ENCODE assay signal across 20 cellular contexts in the genomic region with DNA sequence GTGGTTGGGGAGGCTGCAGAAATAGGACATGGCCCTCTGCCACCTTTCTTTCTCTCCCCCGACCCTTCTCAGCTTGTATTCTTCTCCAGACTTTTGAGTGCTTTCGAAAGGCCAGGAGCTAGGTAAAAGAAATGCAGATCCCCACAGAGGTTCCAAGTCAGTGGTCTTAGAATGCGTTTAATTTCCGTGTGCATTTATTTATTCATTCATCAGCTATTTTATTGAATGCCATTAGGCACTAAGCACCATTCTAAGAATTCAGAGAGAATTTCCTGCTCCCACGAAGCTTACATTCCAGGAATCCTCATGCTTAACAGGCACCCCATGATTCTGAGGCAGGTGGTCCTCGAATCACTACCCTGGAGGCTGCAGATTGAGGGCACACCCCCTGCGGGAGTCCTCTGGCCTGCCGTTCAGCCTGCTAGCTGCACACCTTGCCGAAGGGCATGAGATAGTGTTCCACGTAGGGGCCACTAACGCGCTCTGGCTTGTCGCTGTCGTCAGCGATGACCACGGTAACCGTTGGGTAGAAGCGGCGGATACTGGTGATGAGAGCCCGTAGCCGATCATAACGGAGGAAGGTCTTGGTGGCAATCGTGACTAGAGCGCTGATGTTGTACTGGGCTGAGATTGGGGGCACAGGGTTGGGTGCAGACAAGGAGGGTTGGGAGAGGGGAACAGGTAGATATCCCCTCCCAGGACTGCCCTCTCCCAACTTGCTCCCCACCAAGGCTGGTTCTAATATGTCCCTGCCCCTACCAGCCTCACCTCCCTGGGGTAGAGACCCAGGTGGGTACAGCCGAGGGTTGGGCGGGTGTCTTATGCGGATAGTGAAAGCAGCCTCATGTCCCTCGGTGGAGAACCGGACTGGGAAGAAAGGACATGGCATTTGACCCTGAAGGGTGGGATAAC. TPM values are rescaled to one million over a fixed set of nuclear protein-coding genes. Genes with fewer than 3 reads are reported as not detected.
A peak's percentile ranks its signal among the peaks of the same experiment; 100 is the strongest.
DNase-seq lines count a peak whose midpoint lies in the region; ATAC-seq, FAIRE-seq and TF ChIP-seq lines count a peak whose summit lies in the region.
"Had no signal": no experiment of that assay in that cellular context is flagged by ENCODE, and none has a peak within 500 bp of the region (broad histone marks: within the 10 kb centered on the region; RNA-seq: fewer than 3 reads in every experiment).

No MANE protein-coding gene starts in this region.

- ATAC-seq in activated T-cell treated with anti-CD3 and anti-CD28 coated beads, Interleukin-2, amount 50 U/mL, for 72 hours (replicated peaks in 1 of 2) = no peak
- ATAC-seq in stimulated activated effector memory CD8-positive, alpha-beta T cell treated with anti-CD3 and anti-CD28 coated beads, Interleukin-12 subunit alpha, Interleukin-12 subunit beta, amount 100 ng/mL, for 72 hours = no peak
- ATAC-seq in HG03469 (IDR thresholded peaks at IDR 0.05; ENCODE audit: unreplicated experiment) (no peak), GM21526 (IDR thresholded peaks at IDR 0.05; ENCODE audit: low FRiP score, unreplicated experiment) (no peak)
- ATAC-seq: left lung, PC-3, psoas muscle had no signal

- H3K36me3 ChIP-seq in bronchial epithelial cell (ENCODE audit: control insufficient read depth, insufficient read depth, low read length) = no peaks in the 10 kb centered on the region
- H3K36me3 ChIP-seq: left lung, spleen had no signal

- H3K4me3 Mint-ChIP-seq in activated T-cell treated with anti-CD3 and anti-CD28 coated beads, Interleukin-2, amount 50 U/mL, for 72 hours = peak overlapping the region in 1 of 2 donors; percentile 50
- H3K4me3 Mint-ChIP-seq in stimulated activated effector memory CD8-positive, alpha-beta T cell treated with anti-CD3 and anti-CD28 coated beads, Interleukin-12 subunit alpha, Interleukin-12 subunit beta, amount 100 ng/mL, for 72 hours = peak overlapping the region; percentile 29
- no peak overlapping the region for H3K4me3 Mint-ChIP-seq in activated T-helper 2 cell treated with anti-CD3 and anti-CD28 coated beads, Interferon-gamma antibody, Interleukin-2, Interleukin-4, amounts not matched to agents 10 μg/mL and 5 μg/mL and 100 μg/mL, durations not matched to agents 14 hours and 24 hours and 36 hours (ENCODE audit: low read depth)
- H3K4me3 Mint-ChIP-seq: activated naive CD4-positive, alpha-beta T cell treated with anti-CD3 and anti-CD28 coated beads for 36 hours had no signal

- no peak overlapping the region for H3K27ac Mint-ChIP-seq in activated T-cell treated with anti-CD3 and anti-CD28 coated beads, Interleukin-2, amount 50 U/mL, for 72 hours
- H3K27ac Mint-ChIP-seq in stimulated activated effector memory CD8-positive, alpha-beta T cell treated with anti-CD3 and anti-CD28 coated beads, Interleukin-12 subunit alpha, Interleukin-12 subunit beta, amount 100 ng/mL, for 72 hours = no peak overlapping the region
- no peak overlapping the region for H3K27ac Mint-ChIP-seq in activated T-helper 2 cell treated with anti-CD3 and anti-CD28 coated beads, Interferon-gamma antibody, Interleukin-2, Interleukin-4, amounts not matched to agents 10 μg/mL and 5 μg/mL and 100 μg/mL, durations not matched to agents 14 hours and 24 hours and 36 hours
- H3K27ac Mint-ChIP-seq: activated naive CD4-positive, alpha-beta T cell treated with anti-CD3 and anti-CD28 coated beads for 36 hours; CD14-positive monocyte had no signal

- H3K4me1 Mint-ChIP-seq in activated T-cell treated with anti-CD3 and anti-CD28 coated beads, Interleukin-2, amount 50 U/mL, for 72 hours (ENCODE audit: low read depth) = peaks cover 27% of the 10 kb centered on the region
- H3K4me1 Mint-ChIP-seq in stimulated activated effector memory CD8-positive, alpha-beta T cell treated with anti-CD3 and anti-CD28 coated beads, Interleukin-12 subunit alpha, Interleukin-12 subunit beta, amount 100 ng/mL, for 72 hours = peaks cover 35% of the 10 kb centered on the region
- H3K4me1 Mint-ChIP-seq in activated T-helper 2 cell treated with anti-CD3 and anti-CD28 coated beads, Interferon-gamma antibody, Interleukin-2, Interleukin-4, amounts not matched to agents 10 μg/mL and 5 μg/mL and 100 μg/mL, durations not matched to agents 14 hours and 24 hours and 36 hours (ENCODE audit: low read depth) = peaks cover 4% of the 10 kb centered on the region

- no peaks in the 10 kb centered on the region for H3K9me3 Mint-ChIP-seq in activated T-cell treated with anti-CD3 and anti-CD28 coated beads, Interleukin-2, amount 50 U/mL, for 72 hours
- H3K9me3 Mint-ChIP-seq in stimulated activated effector memory CD8-positive, alpha-beta T cell treated with anti-CD3 and anti-CD28 coated beads, Interleukin-12 subunit alpha, Interleukin-12 subunit beta, amount 100 ng/mL, for 72 hours = no peaks in the 10 kb centered on the region
- no peaks in the 10 kb centered on the region for H3K9me3 Mint-ChIP-seq in activated T-helper 2 cell treated with anti-CD3 and anti-CD28 coated beads, Interferon-gamma antibody, Interleukin-2, Interleukin-4, amounts not matched to agents 10 μg/mL and 5 μg/mL and 100 μg/mL, durations not matched to agents 14 hours and 24 hours and 36 hours
- H3K9me3 Mint-ChIP-seq: activated naive CD4-positive, alpha-beta T cell treated with anti-CD3 and anti-CD28 coated beads for 36 hours had no signal

- no peaks in the 10 kb centered on the region for H3K36me3 Mint-ChIP-seq in activated T-cell treated with anti-CD3 and anti-CD28 coated beads, Interleukin-2, amount 50 U/mL, for 72 hours (ENCODE audit: insufficient read depth in 2 of 2)
- no peaks in the 10 kb centered on the region for H3K36me3 Mint-ChIP-seq in stimulated activated effector memory CD8-positive, alpha-beta T cell treated with anti-CD3 and anti-CD28 coated beads, Interleukin-12 subunit alpha, Interleukin-12 subunit beta, amount 100 ng/mL, for 72 hours
- peaks cover 3% of the 10 kb centered on the region for H3K36me3 Mint-ChIP-seq in activated T-helper 2 cell treated with anti-CD3 and anti-CD28 coated beads, Interferon-gamma antibody, Interleukin-2, Interleukin-4, amounts not matched to agents 10 μg/mL and 5 μg/mL and 100 μg/mL, durations not matched to agents 14 hours and 24 hours and 36 hours (ENCODE audit: low read depth)

- no peak overlapping the region for H3K4me3 ChIP-seq in bronchial epithelial cell (ENCODE audit: low read depth, low read length)
- H3K4me3 ChIP-seq: left lung, psoas muscle, thoracic aorta had no signal

- peaks cover 83% of the 10 kb centered on the region for H3K27me3 Mint-ChIP-seq in activated T-cell treated with anti-CD3 and anti-CD28 coated beads, Interleukin-2, amount 50 U/mL, for 72 hours (ENCODE audit: low read depth)
- H3K27me3 Mint-ChIP-seq in activated T-helper 2 cell treated with anti-CD3 and anti-CD28 coated beads, Interferon-gamma antibody, Interleukin-2, Interleukin-4, amounts not matched to agents 10 μg/mL and 5 μg/mL and 100 μg/mL, durations not matched to agents 14 hours and 24 hours and 36 hours (ENCODE audit: low read depth) = peaks cover 81% of the 10 kb centered on the region

- peak; percentile 15 to 16 for DNase-seq in activated T-cell treated with anti-CD3 and anti-CD28 coated beads, Interleukin-2, amount 50 U/mL, for 48 hours
- DNase-seq in activated T-cell treated with anti-CD3 and anti-CD28 coated beads, Interleukin-2, amount 50 U/mL, for 72 hours = no peak
- DNase-seq in bronchial epithelial cell (ENCODE audit: low read depth) (no peak), mesenteric fat pad (ENCODE audit: low spot score) (peak; percentile 39)
- peak in 1 of 2 donors; percentile 45 for DNase-seq in stimulated activated effector memory CD8-positive, alpha-beta T cell treated with anti-CD3 and anti-CD28 coated beads, Interleukin-12 subunit alpha, Interleukin-12 subunit beta, amount 100 ng/mL, for 72 hours (ENCODE audit: low spot score in 2 of 2)
- no peak for DNase-seq in activated T-helper 2 cell treated with anti-CD3 and anti-CD28 coated beads, Interferon-gamma antibody, Interleukin-2, Interleukin-4, amounts not matched to agents 10 μg/mL and 5 μg/mL and 100 μg/mL, durations not matched to agents 14 hours and 24 hours and 36 hours (ENCODE audit: low spot score)
- DNase-seq: activated naive CD4-positive, alpha-beta T cell treated with anti-CD3 and anti-CD28 coated beads for 36 hours; cortex of kidney; DMS53; left lung; NCI-H69; PC-3; spleen had no signal

- H3K27me3 ChIP-seq in bronchial epithelial cell (ENCODE audit: control insufficient read depth, insufficient read depth, low read length) = peaks cover 47% of the 10 kb centered on the region

- intact Hi-C loops in activated T-helper 2 cell treated with anti-CD3 and anti-CD28 coated beads, Interferon-gamma antibody, Interleukin-2, Interleukin-4, amounts not matched to agents 10 μg/mL and 5 μg/mL and 100 μg/mL, durations not matched to agents 14 hours and 24 hours and 36 hours (cut with micrococcal nuclease) = no loop called here

- FAIRE-seq in bronchial epithelial cell (lab: Jason Lieb, UNC) = peak; percentile 28
- FAIRE-seq: GM12892 had no signal

- TF ChIP-seq CTCF in bronchial epithelial cell (IDR thresholded peaks at IDR 0.05; ENCODE audit: insufficient read depth, low read length, severe bottlenecking) = no peak

RNA-seq across cellular contexts. Expression of a gene that starts 4.5 kb away (rescaled TPM):
- total RNA-seq in activated T-cell treated with anti-CD3 and anti-CD28 coated beads, Interleukin-2, amount 50 U/mL, for 72 hours = 1 to 10 TPM; 2.5 to 3.8 TPM
- total RNA-seq in bronchial epithelial cell (0.13 TPM in 1 of 2 replicates, not detected in the other), mesenteric fat pad (2.7 TPM)
- 10.8 and 11.3 TPM in 2 replicates for total RNA-seq in activated T-helper 2 cell treated with anti-CD3 and anti-CD28 coated beads, Interferon-gamma antibody, Interleukin-2, Interleukin-4, amounts not matched to agents 10 μg/mL and 5 μg/mL and 100 μg/mL, durations not matched to agents 14 hours and 24 hours and 36 hours

RNA-seq across cellular contexts. Expression of a gene that starts 17.3 kb away (rescaled TPM):
- total RNA-seq in activated T-cell treated with anti-CD3 and anti-CD28 coated beads, Interleukin-2, amount 50 U/mL, for 72 hours = 1 to 10 TPM; 2.8 to 5.3 TPM
- total RNA-seq in bronchial epithelial cell = 0.26 and 0.53 TPM in 2 replicates
- total RNA-seq in mesenteric fat pad = 12.8 TPM
- 1.9 and 2.3 TPM in 2 replicates for total RNA-seq in activated T-helper 2 cell treated with anti-CD3 and anti-CD28 coated beads, Interferon-gamma antibody, Interleukin-2, Interleukin-4, amounts not matched to agents 10 μg/mL and 5 μg/mL and 100 μg/mL, durations not matched to agents 14 hours and 24 hours and 36 hours

RNA-seq across cellular contexts. Expression of a gene that starts 23.9 kb away (rescaled TPM):
- 10 to 100 TPM; 44.3 to 52.7 TPM for total RNA-seq in activated T-cell treated with anti-CD3 and anti-CD28 coated beads, Interleukin-2, amount 50 U/mL, for 72 hours
- 1.5 and 3.7 TPM in 2 replicates for total RNA-seq in bronchial epithelial cell
- total RNA-seq in mesenteric fat pad = 7.2 TPM
- 17.7 and 21.7 TPM in 2 replicates for total RNA-seq in activated T-helper 2 cell treated with anti-CD3 and anti-CD28 coated beads, Interferon-gamma antibody, Interleukin-2, Interleukin-4, amounts not matched to agents 10 μg/mL and 5 μg/mL and 100 μg/mL, durations not matched to agents 14 hours and 24 hours and 36 hours
- total RNA-seq: HT-29 had no signal

RNA-seq across cellular contexts. Expression of a gene that starts 37.5 kb away (rescaled TPM):
- 10 to 100 TPM; 21.3 to 23.1 TPM for total RNA-seq in activated T-cell treated with anti-CD3 and anti-CD28 coated beads, Interleukin-2, amount 50 U/mL, for 72 hours
- total RNA-seq in bronchial epithelial cell (38.4 and 46.3 TPM in 2 replicates), mesenteric fat pad (14.3 TPM)
- total RNA-seq in activated T-helper 2 cell treated with anti-CD3 and anti-CD28 coated beads, Interferon-gamma antibody, Interleukin-2, Interleukin-4, amounts not matched to agents 10 μg/mL and 5 μg/mL and 100 μg/mL, durations not matched to agents 14 hours and 24 hours and 36 hours = 23.2 and 24.6 TPM in 2 replicates

Comparison
In these comparisons a context has a peak if more than half of its experiments do, and no peak if none do; other contexts are left out.
1. DNase-seq: peak in activated T-cell treated with anti-CD3 and anti-CD28 coated beads, Interleukin-2, amount 50 U/mL, for 48 hours (2 of 2) and mesenteric fat pad (single experiment); none in activated T-cell treated with anti-CD3 and anti-CD28 coated beads, Interleukin-2, amount 50 U/mL, for 72 hours (0 of 2), bronchial epithelial cell (single experiment) and activated T-helper 2 cell treated with anti-CD3 and anti-CD28 coated beads, Interferon-gamma antibody, Interleukin-2, Interleukin-4, amounts not matched to agents 10 μg/mL and 5 μg/mL and 100 μg/mL, durations not matched to agents 14 hours and 24 hours and 36 hours (single experiment).